In genomic region chr6:112330071-112330876, GRCh38 we compare ENCODE assay signal across 12 cellular contexts. TPM values are rescaled to one million over a fixed set of nuclear protein-coding genes. Genes with fewer than 3 reads are reported as not detected.
A peak's percentile ranks its signal among the peaks of the same experiment; 100 is the strongest.
DNase-seq lines count a peak whose midpoint lies in the region; ATAC-seq and TF ChIP-seq lines count a peak whose summit lies in the region.
"Had no signal": no experiment of that assay in that cellular context is flagged by ENCODE, and none has a peak within 500 bp of the region (broad histone marks: within the 10 kb centered on the region; RNA-seq: fewer than 3 reads in every experiment).

No MANE protein-coding gene starts in this region.

- H3K4me1 ChIP-seq in ascending aorta = no peaks in the 10 kb centered on the region

- H3K27ac Mint-ChIP-seq in stimulated activated memory B cell treated with anti-CD40 and anti-IgM and Interleukin-4, amounts not matched to agents 10 μg/mL and 1 μg/mL and 100 μg/mL, for 72 hours = no peak overlapping the region

- no peaks in the 10 kb centered on the region for H3K36me3 Mint-ChIP-seq in stimulated activated memory B cell treated with anti-CD40 and anti-IgM and Interleukin-4, amounts not matched to agents 10 μg/mL and 1 μg/mL and 100 μg/mL, for 72 hours
- no peaks in the 10 kb centered on the region for H3K36me3 Mint-ChIP-seq in activated T-cell treated with anti-CD3 and anti-CD28 coated beads, Interleukin-2, amount 50 U/mL, for 4 hours (ENCODE audit: insufficient read depth)

- no peak overlapping the region for H3K4me3 ChIP-seq in AG09309 (ENCODE audit: control insufficient read depth, low read depth, low read length)
- H3K4me3 ChIP-seq in HFF-Myc (replicated peaks; ENCODE audit: low read depth, low read length) = no peak overlapping the region
- H3K4me3 ChIP-seq in ascending aorta = no peak overlapping the region

- peak; percentile 35 for TF ChIP-seq CTCF in AG09309 (IDR thresholded peaks at IDR 0.05; ENCODE audit: control insufficient read depth, insufficient read depth, low read depth, low read length, missing control alignments)
- peak; percentile 17 for TF ChIP-seq CTCF in HFF-Myc (IDR thresholded peaks at IDR 0.05; ENCODE audit: low read depth, low read length, missing control alignments)
- no peak for TF ChIP-seq CTCF in ascending aorta (IDR thresholded peaks at IDR 0.05)

- no peaks in the 10 kb centered on the region for H3K36me3 ChIP-seq in ascending aorta

- H3K27me3 ChIP-seq in ascending aorta = no peaks in the 10 kb centered on the region

- no peaks in the 10 kb centered on the region for H3K4me1 Mint-ChIP-seq in stimulated activated memory B cell treated with anti-CD40 and anti-IgM and Interleukin-4, amounts not matched to agents 10 μg/mL and 1 μg/mL and 100 μg/mL, for 72 hours
- no peaks in the 10 kb centered on the region for H3K4me1 Mint-ChIP-seq in activated T-cell treated with anti-CD3 and anti-CD28 coated beads, Interleukin-2, amount 50 U/mL, for 4 hours (ENCODE audit: low read depth)

- peaks cover 34% of the 10 kb centered on the region for H3K27me3 Mint-ChIP-seq in stimulated activated memory B cell treated with anti-CD40 and anti-IgM and Interleukin-4, amounts not matched to agents 10 μg/mL and 1 μg/mL and 100 μg/mL, for 72 hours
- H3K27me3 Mint-ChIP-seq in activated T-cell treated with anti-CD3 and anti-CD28 coated beads, Interleukin-2, amount 50 U/mL, for 4 hours (ENCODE audit: low read depth) = peaks cover 47% of the 10 kb centered on the region

- intact Hi-C loops in ascending aorta (cut with DNase I) = no loop called here

- peak overlapping the region; percentile 13 to 37 for H3K27ac ChIP-seq in ascending aorta

- no peak for ATAC-seq in stimulated activated memory B cell treated with anti-CD40 and anti-IgM and Interleukin-4, amounts not matched to agents 10 μg/mL and 1 μg/mL and 100 μg/mL, for 72 hours
- ATAC-seq in GM21619 (IDR thresholded peaks at IDR 0.05; ENCODE audit: unreplicated experiment) = no peak
- no peak for ATAC-seq in activated T-cell treated with anti-CD3 and anti-CD28 coated beads, Interleukin-2, amount 50 U/mL, for 4 hours

- peaks cover 4% of the 10 kb centered on the region for H3K9me3 Mint-ChIP-seq in stimulated activated memory B cell treated with anti-CD40 and anti-IgM and Interleukin-4, amounts not matched to agents 10 μg/mL and 1 μg/mL and 100 μg/mL, for 72 hours
- peaks cover 5% of the 10 kb centered on the region for H3K9me3 Mint-ChIP-seq in activated T-cell treated with anti-CD3 and anti-CD28 coated beads, Interleukin-2, amount 50 U/mL, for 4 hours

- peaks cover 3% of the 10 kb centered on the region in 2 donors for H3K9me3 ChIP-seq in ascending aorta

- H3K4me3 Mint-ChIP-seq in stimulated activated memory B cell treated with anti-CD40 and anti-IgM and Interleukin-4, amounts not matched to agents 10 μg/mL and 1 μg/mL and 100 μg/mL, for 72 hours = no peak overlapping the region
- no peak overlapping the region for H3K4me3 Mint-ChIP-seq in activated T-cell treated with anti-CD3 and anti-CD28 coated beads, Interleukin-2, amount 50 U/mL, for 4 hours

- DNase-seq in AG09309 (ENCODE audit: low read depth) (no peak), HFF-Myc (ENCODE audit: extremely low read depth, low read depth) (peak; percentile 59), ascending aorta (ENCODE audit: low spot score in 2 of 2) (no peak), kidney tubule cell (ENCODE audit: low spot score) (peak; percentile 64), NOMO-1 (lab: John Stamatoyannopoulos, UW; ENCODE audit: unreplicated experiment in 2 of 2) (no peak)
- DNase-seq in activated T-cell treated with anti-CD3 and anti-CD28 coated beads, Interleukin-2, amount 50 U/mL, for 4 hours = no peak
- DNase-seq: activated effector memory CD4-positive, alpha-beta T cell treated with anti-CD3 and anti-CD28 coated beads, Interleukin-2, amount 50 U/mL, for 16 hours; stimulated activated CD4-positive, alpha-beta T cell treated with anti-CD3 and anti-CD28 coated beads, Interleukin-15, amount 100 ng/mL, for 24 hours had no signal

RNA-seq across cellular contexts. Expression of gene RFPL4B, which starts 16.9 kb away (rescaled TPM):
- total RNA-seq in ascending aorta = not detected
- total RNA-seq in activated T-cell treated with anti-CD3 and anti-CD28 coated beads, Interleukin-2, amount 50 U/mL, for 4 hours = not detected
- total RNA-seq: liver, subcutaneous adipose tissue had no signal

Comparison
In these comparisons a context has a peak if more than half of its experiments do, and no peak if none do; other contexts are left out.
1. DNase-seq: peak in HFF-Myc (single experiment) and kidney tubule cell (single experiment); none in AG09309 (single experiment), ascending aorta (0 of 2), NOMO-1 (0 of 2) and activated T-cell treated with anti-CD3 and anti-CD28 coated beads, Interleukin-2, amount 50 U/mL, for 4 hours (single experiment).
2. CTCF ChIP-seq: peak in AG09309 (single experiment) and HFF-Myc (single experiment); none in ascending aorta (0 of 3).